ENCODE assay signal across 8 cellular contexts in the genomic region with DNA sequence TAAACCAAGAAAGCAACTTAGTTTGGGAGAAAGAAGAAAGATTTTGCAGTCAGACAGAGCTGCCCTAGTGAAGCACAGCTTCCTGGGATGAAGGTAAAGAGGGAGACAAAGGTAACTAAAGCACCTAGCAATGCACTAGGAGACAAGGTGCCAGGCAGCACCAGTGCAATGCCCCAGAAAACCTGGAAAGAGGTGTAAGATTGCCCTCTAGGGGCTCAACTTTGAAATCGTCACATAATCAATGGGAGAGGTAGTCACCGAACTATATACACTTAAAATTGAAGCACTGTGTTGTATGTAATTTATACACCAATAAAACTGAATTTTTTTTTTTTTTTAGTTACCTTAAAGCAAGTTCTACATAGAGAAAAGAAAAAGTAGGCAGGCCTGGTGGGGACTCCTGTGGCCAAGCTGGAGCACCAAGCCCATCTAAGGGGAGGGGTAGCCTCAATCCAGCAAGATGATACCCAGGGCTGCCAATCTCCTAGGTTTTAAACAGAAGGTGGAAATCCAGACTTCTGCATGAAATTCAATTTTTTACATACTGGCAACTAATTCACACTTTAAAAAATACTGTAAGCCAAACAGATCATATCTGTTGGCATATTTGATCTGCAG. TPM values are rescaled to one million over a fixed set of nuclear protein-coding genes. Genes with fewer than 3 reads are reported as not detected.
DNase-seq lines count a peak whose midpoint lies in the region; FAIRE-seq and TF ChIP-seq lines count a peak whose summit lies in the region.

No MANE protein-coding gene starts in this region.

- FAIRE-seq in G401.6 (lab: Jason Lieb, UNC), result peak; percentile 80

- H4K20me1 ChIP-seq in SK-N-SH (ENCODE audit: insufficient read depth), result no peaks in the 10 kb centered on the region

- peaks cover 4% of the 10 kb centered on the region for H3K4me1 Mint-ChIP-seq in type B pancreatic cell (ENCODE audit: unreplicated experiment)

- H3F3A ChIP-seq in SK-N-SH (replicated peaks; ENCODE audit: insufficient read depth), result no peaks in the 10 kb centered on the region

- peak; percentile 67 for TF ChIP-seq RAD21 in SK-N-SH (IDR thresholded peaks at IDR 0.05; ENCODE audit: low read length)

- H3K9me3 ChIP-seq in SK-N-SH (no peaks in the 10 kb centered on the region), sigmoid colon (no peaks in the 10 kb centered on the region), ovary (no peaks in the 10 kb centered on the region)

- peak overlapping the region; percentile 99 for H3K27ac Mint-ChIP-seq in type B pancreatic cell

- H3K4me1 ChIP-seq in SK-N-SH (ENCODE audit: control insufficient read depth in 1 of 2, insufficient read depth in 2 of 2, low read depth in 1 of 2, low read length in 1 of 2) (peaks cover 2 to 3% of the 10 kb centered on the region in 2 experiments; a peak in 2 of 4 replicates), sigmoid colon (no peaks in the 10 kb centered on the region), ovary (ENCODE audit: insufficient read depth) (no peaks in the 10 kb centered on the region)

- no peak overlapping the region for H3K4me3 Mint-ChIP-seq in type B pancreatic cell

- H3K4me3 ChIP-seq in SK-N-SH (ENCODE audit: low read depth in 2 of 2, low read length in 1 of 2) (no peak overlapping the region; a peak in 1 of 4 replicates), sigmoid colon (no peak overlapping the region), ovary (no peak overlapping the region)

- H3K79me2 ChIP-seq in SK-N-SH (ENCODE audit: insufficient read depth), result no peaks in the 10 kb centered on the region

- no peak overlapping the region for H3K4me2 ChIP-seq in SK-N-SH

- TF ChIP-seq POLR2A in sigmoid colon (IDR thresholded peaks at IDR 0.05), result no peak
- no peak for TF ChIP-seq POLR2A in ovary (IDR thresholded peaks at IDR 0.05)

- H3K36me3 Mint-ChIP-seq in type B pancreatic cell, result peaks cover 67% of the 10 kb centered on the region

- no peaks in the 10 kb centered on the region for H3K27me3 Mint-ChIP-seq in type B pancreatic cell

- H3K27me3 ChIP-seq in SK-N-SH (ENCODE audit: insufficient read depth), result no peaks in the 10 kb centered on the region
- no peaks in the 10 kb centered on the region for H3K27me3 ChIP-seq in sigmoid colon
- no peaks in the 10 kb centered on the region for H3K27me3 ChIP-seq in ovary

- no peak for TF ChIP-seq EP300 in SK-N-SH (IDR thresholded peaks at IDR 0.05; ENCODE audit: borderline replicate concordance in 1 of 2, low read depth in 1 of 2, low read length in 1 of 2)
- TF ChIP-seq EP300 in sigmoid colon (IDR thresholded peaks at IDR 0.05), result no peak
- TF ChIP-seq EP300 in ovary (IDR thresholded peaks at IDR 0.05), result no peak

- H3K9me2 ChIP-seq in SK-N-SH, result no peaks in the 10 kb centered on the region

- intact Hi-C loops in head of caudate nucleus (cut with DNase I), result no loop called here
- intact Hi-C loops in sigmoid colon (cut with DNase I), result no loop called here
- intact Hi-C loops in ovary (cut with DNase I), result no loop called here

- POLR2A ChIA-PET in SK-N-SH (lab: Yijun Ruan, JAX), result no interaction called here

- H3K9me3 Mint-ChIP-seq in type B pancreatic cell, result no peaks in the 10 kb centered on the region

- DNase-seq in LHCN-M2 (ENCODE audit: low read depth) (peak; percentile 50), SK-N-SH (peak; percentile 42), head of caudate nucleus (peak in 29 of 42 donors; percentile 15 to 78 (median 44)), type B pancreatic cell (ENCODE audit: extremely low spot score, unreplicated experiment) (no peak), sigmoid colon (no peak), ovary (no peak)
- DNase-seq in activated naive CD4-positive, alpha-beta T cell treated with Interleukin-2 at 50 U/mL for 16 hours, result no peak

- 79% methylated on average over 2 of the region's 2 CpGs for WGBS in SK-N-SH (ENCODE audit: low lambda C conversion rate)
- 62 to 77% methylated on average over 2 of the region's 2 CpGs for WGBS in sigmoid colon, 2 donors
- 76 to 88% (median 82%) methylated on average over 2 of the region's 2 CpGs for WGBS in ovary, 3 donors

- no peak overlapping the region for H3K27ac ChIP-seq in SK-N-SH (ENCODE audit: low read depth in 2 of 2, low read length in 1 of 2)
- H3K27ac ChIP-seq in sigmoid colon, result no peak overlapping the region
- no peak overlapping the region for H3K27ac ChIP-seq in ovary

- CTCF ChIA-PET in SK-N-SH (lab: Yijun Ruan, JAX), result interaction anchor here (0.6 to 1.9 kb wide), 26 partner anchors 11 to 1976 kb away, joined by 3 to 7 read pairs (median 3); no protein-coding TSS in a partner anchor

- H2AFZ ChIP-seq in SK-N-SH (ENCODE audit: low read depth), result no peak overlapping the region

- no peak overlapping the region for H3K9ac ChIP-seq in SK-N-SH

- peak; percentile 61 for TF ChIP-seq CTCF in SK-N-SH (IDR thresholded peaks at IDR 0.05)
- TF ChIP-seq CTCF in type B pancreatic cell (conservative IDR thresholded peaks at IDR 0.05), result peak; percentile 65
- TF ChIP-seq CTCF in sigmoid colon (IDR thresholded peaks at IDR 0.05), result no peak
- TF ChIP-seq CTCF in ovary (IDR thresholded peaks at IDR 0.05), result no peak

- H3K36me3 ChIP-seq in SK-N-SH (replicated peaks in 1 of 2; ENCODE audit: control insufficient read depth in 1 of 2, insufficient read depth in 2 of 2, low read length in 1 of 2) (peaks cover 23 to 68% of the 10 kb centered on the region in 2 experiments), sigmoid colon (peaks cover 18 to 91% (median 47%) of the 10 kb centered on the region in 4 donors), ovary (no peaks in the 10 kb centered on the region)

TF ChIP-seq in SK-N-SH, 30 proteins besides CTCF, POLR2A, EP300 and RAD21:
- TF ChIP-seq, protein P1, sequence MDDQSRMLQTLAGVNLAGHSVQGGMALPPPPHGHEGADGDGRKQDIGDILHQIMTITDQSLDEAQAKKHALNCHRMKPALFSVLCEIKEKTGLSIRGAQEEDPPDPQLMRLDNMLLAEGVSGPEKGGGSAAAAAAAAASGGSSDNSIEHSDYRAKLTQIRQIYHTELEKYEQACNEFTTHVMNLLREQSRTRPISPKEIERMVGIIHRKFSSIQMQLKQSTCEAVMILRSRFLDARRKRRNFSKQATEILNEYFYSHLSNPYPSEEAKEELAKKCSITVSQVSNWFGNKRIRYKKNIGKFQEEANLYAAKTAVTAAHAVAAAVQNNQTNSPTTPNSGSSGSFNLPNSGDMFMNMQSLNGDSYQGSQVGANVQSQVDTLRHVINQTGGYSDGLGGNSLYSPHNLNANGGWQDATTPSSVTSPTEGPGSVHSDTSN (IDR thresholded peaks at IDR 0.05), result no peak
- TF ChIP-seq SMC3 (IDR thresholded peaks at IDR 0.05; ENCODE audit: low read depth, low read length), result peak; percentile 21; the same call in 1 of the 2 replicates

RNA-seq across cellular contexts. Expression of gene CDK5RAP2, which starts 48.2 kb away (rescaled TPM):
- 42.7 and 44.8 TPM in 2 replicates for total RNA-seq in LHCN-M2 (2014; rRNA removed)
- polyA plus RNA-seq in LHCN-M2 (2012), result 30.5 TPM
- polyA plus RNA-seq in SK-N-SH (2012; rRNA removed), result 15.2 and 20.7 TPM in 2 replicates
- polyA plus RNA-seq in SK-N-SH (2012; cell fraction: cytosol; rRNA removed), result 16.6 and 17.3 TPM in 2 replicates
- polyA plus RNA-seq in SK-N-SH (2012; cell fraction: nucleus; rRNA removed), result 45.3 and 53.8 TPM in 2 replicates
- 44.8 and 69.2 TPM in 2 replicates for total RNA-seq in type B pancreatic cell (ENCODE audit: low replicate concordance)
- 10 to 100 TPM; 41.0 to 57.8 (median 49.7) TPM for total RNA-seq in sigmoid colon
- polyA plus RNA-seq in sigmoid colon, result 10 to 100 TPM; 10.6 to 25.3 (median 11.4) TPM
- 10 to 100 TPM; 35.1 to 59.4 (median 44.7) TPM for total RNA-seq in ovary
- polyA plus RNA-seq in ovary, result 10 to 100 TPM; 30.8 to 61.1 TPM

Comparison
In these comparisons a context has a peak if more than half of its experiments do, and no peak if none do; other contexts are left out.
1. DNase-seq: peak in LHCN-M2 (single experiment), SK-N-SH (single experiment) and head of caudate nucleus (29 of 42); none in type B pancreatic cell (single experiment), sigmoid colon (single experiment), ovary (0 of 5) and activated naive CD4-positive, alpha-beta T cell treated with Interleukin-2 at 50 U/mL for 16 hours (single experiment).
2. CTCF ChIP-seq: peak in SK-N-SH (single experiment) and type B pancreatic cell (single experiment); none in sigmoid colon (0 of 4) and ovary (0 of 3).